In the genomic region with DNA sequence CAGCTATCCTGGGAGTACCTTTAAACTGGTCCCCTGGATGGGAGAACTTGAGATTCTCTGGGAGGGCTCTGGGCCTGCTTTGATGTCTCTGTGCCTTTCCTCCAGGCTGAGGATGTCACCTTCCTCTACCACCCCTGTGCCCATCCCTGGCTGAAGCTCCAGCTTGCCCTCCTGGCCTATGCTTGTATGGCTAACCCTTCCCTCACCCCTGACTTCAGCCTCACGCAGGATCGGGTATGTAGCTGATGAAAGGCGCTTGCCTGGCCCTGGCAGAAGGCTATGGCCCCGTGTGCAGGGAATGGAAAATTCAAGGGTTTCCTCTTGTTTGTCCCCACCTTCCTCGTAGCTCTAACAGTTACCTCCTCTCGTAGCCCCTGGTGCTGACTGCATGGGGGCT, we compare ENCODE assay signal across 29 cellular contexts. TPM values are rescaled to one million over a fixed set of nuclear protein-coding genes. Genes with fewer than 3 reads are reported as not detected.
DNase-seq lines count a peak whose midpoint lies in the region; ATAC-seq and TF ChIP-seq lines count a peak whose summit lies in the region.
"Had no signal": no experiment of that assay in that cellular context is flagged by ENCODE, and none has a peak within 500 bp of the region (broad histone marks: within the 10 kb centered on the region; RNA-seq: fewer than 3 reads in every experiment).

No MANE protein-coding gene starts in this region.

- H3K27ac Mint-ChIP-seq in activated CD4-positive, alpha-beta T cell treated with anti-CD3 and anti-CD28 coated beads, Interleukin-2, amount 10 ng/mL, durations not matched to agents 24 days and 14 days = peak overlapping the region; percentile 45
- H3K27ac Mint-ChIP-seq in activated CD4-positive, alpha-beta T cell treated with anti-CD3 and anti-CD28 coated beads for 36 hours = no peak overlapping the region
- peak overlapping the region; percentile 34 for H3K27ac Mint-ChIP-seq in stimulated activated memory B cell treated with anti-CD40 and anti-IgM and Interleukin-4, amounts not matched to agents 10 μg/mL and 1 μg/mL and 100 μg/mL, for 72 hours
- H3K27ac Mint-ChIP-seq in activated T-helper 1 cell treated with anti-CD3 and anti-CD28 coated beads, Interleukin-12 subunit alpha, Interleukin-12 subunit beta, Interleukin-2, Interleukin-4 antibody, amounts not matched to agents 30 ng/mL and 10 ng/mL and 1 ng/mL, durations not matched to agents 14 hours and 24 hours and 36 hours = no peak overlapping the region
- H3K27ac Mint-ChIP-seq: activated naive CD8-positive, alpha-beta T cell treated with anti-CD3 and anti-CD28 coated beads for 36 hours; stimulated activated naive B cell treated with anti-CD40 and anti-IgM and Interleukin-4, amounts not matched to agents 10 μg/mL and 1 μg/mL and 100 μg/mL, for 72 hours had no signal

- H3K4me3 Mint-ChIP-seq in activated CD4-positive, alpha-beta T cell treated with anti-CD3 and anti-CD28 coated beads, Interleukin-2, amount 10 ng/mL, durations not matched to agents 24 days and 14 days = no peak overlapping the region
- H3K4me3 Mint-ChIP-seq in activated CD4-positive, alpha-beta T cell treated with anti-CD3 and anti-CD28 coated beads for 36 hours = no peak overlapping the region
- no peak overlapping the region for H3K4me3 Mint-ChIP-seq in stimulated activated memory B cell treated with anti-CD40 and anti-IgM and Interleukin-4, amounts not matched to agents 10 μg/mL and 1 μg/mL and 100 μg/mL, for 72 hours
- H3K4me3 Mint-ChIP-seq in activated T-helper 1 cell treated with anti-CD3 and anti-CD28 coated beads, Interleukin-12 subunit alpha, Interleukin-12 subunit beta, Interleukin-2, Interleukin-4 antibody, amounts not matched to agents 30 ng/mL and 10 ng/mL and 1 ng/mL, durations not matched to agents 14 hours and 24 hours and 36 hours = no peak overlapping the region
- H3K4me3 Mint-ChIP-seq: activated naive CD8-positive, alpha-beta T cell treated with anti-CD3 and anti-CD28 coated beads for 36 hours; stimulated activated naive B cell treated with anti-CD40 and anti-IgM and Interleukin-4, amounts not matched to agents 10 μg/mL and 1 μg/mL and 100 μg/mL, for 72 hours had no signal

- TF ChIP-seq CTCF in RWPE1 (conservative IDR thresholded peaks at IDR 0.05; ENCODE audit: low read depth) = no peak

- H3K9me3 Mint-ChIP-seq in activated CD4-positive, alpha-beta T cell treated with anti-CD3 and anti-CD28 coated beads, Interleukin-2, amount 10 ng/mL, durations not matched to agents 24 days and 14 days = no peaks in the 10 kb centered on the region
- no peaks in the 10 kb centered on the region for H3K9me3 Mint-ChIP-seq in activated CD4-positive, alpha-beta T cell treated with anti-CD3 and anti-CD28 coated beads for 36 hours (ENCODE audit: low read depth)
- H3K9me3 Mint-ChIP-seq in stimulated activated memory B cell treated with anti-CD40 and anti-IgM and Interleukin-4, amounts not matched to agents 10 μg/mL and 1 μg/mL and 100 μg/mL, for 72 hours = no peaks in the 10 kb centered on the region
- H3K9me3 Mint-ChIP-seq in activated T-helper 1 cell treated with anti-CD3 and anti-CD28 coated beads, Interleukin-12 subunit alpha, Interleukin-12 subunit beta, Interleukin-2, Interleukin-4 antibody, amounts not matched to agents 30 ng/mL and 10 ng/mL and 1 ng/mL, durations not matched to agents 14 hours and 24 hours and 36 hours = no peaks in the 10 kb centered on the region
- H3K9me3 Mint-ChIP-seq: activated naive CD8-positive, alpha-beta T cell treated with anti-CD3 and anti-CD28 coated beads for 36 hours; CD8-positive, alpha-beta T cell; immature natural killer cell; stimulated activated naive B cell treated with anti-CD40 and anti-IgM and Interleukin-4, amounts not matched to agents 10 μg/mL and 1 μg/mL and 100 μg/mL, for 72 hours had no signal

- intact Hi-C loops in activated CD4-positive, alpha-beta T cell treated with anti-CD3 and anti-CD28 coated beads, Interleukin-2, amount 10 ng/mL, durations not matched to agents 24 days and 14 days (cut with micrococcal nuclease) = no loop called here
- intact Hi-C loops in activated CD4-positive, alpha-beta T cell treated with anti-CD3 and anti-CD28 coated beads for 36 hours (cut with DNase I, micrococcal nuclease) = no loop called here
- intact Hi-C loops in activated T-helper 1 cell treated with anti-CD3 and anti-CD28 coated beads, Interleukin-12 subunit alpha, Interleukin-12 subunit beta, Interleukin-2, Interleukin-4 antibody, amounts not matched to agents 30 ng/mL and 10 ng/mL and 1 ng/mL, durations not matched to agents 14 hours and 24 hours and 36 hours (cut with micrococcal nuclease) = no loop called here

- H3K4me1 Mint-ChIP-seq in activated CD4-positive, alpha-beta T cell treated with anti-CD3 and anti-CD28 coated beads, Interleukin-2, amount 10 ng/mL, durations not matched to agents 24 days and 14 days = peaks cover 13% of the 10 kb centered on the region
- peaks cover 17% of the 10 kb centered on the region for H3K4me1 Mint-ChIP-seq in activated CD4-positive, alpha-beta T cell treated with anti-CD3 and anti-CD28 coated beads for 36 hours
- H3K4me1 Mint-ChIP-seq in stimulated activated memory B cell treated with anti-CD40 and anti-IgM and Interleukin-4, amounts not matched to agents 10 μg/mL and 1 μg/mL and 100 μg/mL, for 72 hours = peaks cover 47% of the 10 kb centered on the region
- peaks cover 5% of the 10 kb centered on the region for H3K4me1 Mint-ChIP-seq in activated T-helper 1 cell treated with anti-CD3 and anti-CD28 coated beads, Interleukin-12 subunit alpha, Interleukin-12 subunit beta, Interleukin-2, Interleukin-4 antibody, amounts not matched to agents 30 ng/mL and 10 ng/mL and 1 ng/mL, durations not matched to agents 14 hours and 24 hours and 36 hours (ENCODE audit: low read depth)

- CTCF ChIA-PET in activated CD4-positive, alpha-beta T cell treated with anti-CD3 and anti-CD28 coated beads for 36 hours (lab: Charles Lee) = interaction anchor here (1.6 to 13.5 kb wide), 5 partner anchors 8 to 201 kb away, joined by 5 to 93 read pairs (median 15); no protein-coding TSS in a partner anchor
- CTCF ChIA-PET in RWPE1 (lab: Yijun Ruan, JAX) = interaction anchor here (0.7 to 1.7 kb wide), 5 partner anchors 20 to 142 kb away, joined by 3 to 6 read pairs (median 4); no protein-coding TSS in a partner anchor

- POLR2A ChIA-PET in activated CD4-positive, alpha-beta T cell treated with anti-CD3 and anti-CD28 coated beads for 36 hours (lab: Charles Lee) = interaction anchor here (1.5 kb wide), 1 partner anchor 278 kb away, joined by 5 read pairs; a partner anchor contains a TSS
- POLR2A ChIA-PET in RWPE1 (lab: Yijun Ruan, JAX; ENCODE audit: low non-redundant PET) = no interaction called here

- H3K27ac ChIP-seq in RWPE1 = peak overlapping the region; percentile 99
- H3K27ac ChIP-seq: 22Rv1, hepatocyte had no signal

- no peak for ATAC-seq in activated CD4-positive, alpha-beta T cell treated with anti-CD3 and anti-CD28 coated beads for 36 hours
- no peak for ATAC-seq in stimulated activated memory B cell treated with anti-CD40 and anti-IgM and Interleukin-4, amounts not matched to agents 10 μg/mL and 1 μg/mL and 100 μg/mL, for 72 hours
- ATAC-seq: CD8-positive, alpha-beta T cell; gastrocnemius medialis; left lobe of liver; PC-3; stimulated activated naive B cell treated with anti-CD40 and anti-IgM and Interleukin-4, amounts not matched to agents 10 μg/mL and 1 μg/mL and 100 μg/mL, for 72 hours had no signal

- H3K27me3 Mint-ChIP-seq in activated CD4-positive, alpha-beta T cell treated with anti-CD3 and anti-CD28 coated beads, Interleukin-2, amount 10 ng/mL, durations not matched to agents 24 days and 14 days = no peaks in the 10 kb centered on the region
- no peaks in the 10 kb centered on the region for H3K27me3 Mint-ChIP-seq in activated CD4-positive, alpha-beta T cell treated with anti-CD3 and anti-CD28 coated beads for 36 hours
- no peaks in the 10 kb centered on the region for H3K27me3 Mint-ChIP-seq in stimulated activated memory B cell treated with anti-CD40 and anti-IgM and Interleukin-4, amounts not matched to agents 10 μg/mL and 1 μg/mL and 100 μg/mL, for 72 hours
- H3K27me3 Mint-ChIP-seq in activated T-helper 1 cell treated with anti-CD3 and anti-CD28 coated beads, Interleukin-12 subunit alpha, Interleukin-12 subunit beta, Interleukin-2, Interleukin-4 antibody, amounts not matched to agents 30 ng/mL and 10 ng/mL and 1 ng/mL, durations not matched to agents 14 hours and 24 hours and 36 hours (ENCODE audit: insufficient read depth) = peaks cover 1% of the 10 kb centered on the region
- H3K27me3 Mint-ChIP-seq: activated naive CD8-positive, alpha-beta T cell treated with anti-CD3 and anti-CD28 coated beads for 36 hours; stimulated activated naive B cell treated with anti-CD40 and anti-IgM and Interleukin-4, amounts not matched to agents 10 μg/mL and 1 μg/mL and 100 μg/mL, for 72 hours had no signal

- H3K36me3 Mint-ChIP-seq in activated CD4-positive, alpha-beta T cell treated with anti-CD3 and anti-CD28 coated beads, Interleukin-2, amount 10 ng/mL, durations not matched to agents 24 days and 14 days (ENCODE audit: low read depth) = peaks cover 37% of the 10 kb centered on the region
- H3K36me3 Mint-ChIP-seq in activated CD4-positive, alpha-beta T cell treated with anti-CD3 and anti-CD28 coated beads for 36 hours (ENCODE audit: low read depth) = peaks cover 15% of the 10 kb centered on the region
- H3K36me3 Mint-ChIP-seq in stimulated activated memory B cell treated with anti-CD40 and anti-IgM and Interleukin-4, amounts not matched to agents 10 μg/mL and 1 μg/mL and 100 μg/mL, for 72 hours = peaks cover 38% of the 10 kb centered on the region
- peaks cover 28% of the 10 kb centered on the region for H3K36me3 Mint-ChIP-seq in activated T-helper 1 cell treated with anti-CD3 and anti-CD28 coated beads, Interleukin-12 subunit alpha, Interleukin-12 subunit beta, Interleukin-2, Interleukin-4 antibody, amounts not matched to agents 30 ng/mL and 10 ng/mL and 1 ng/mL, durations not matched to agents 14 hours and 24 hours and 36 hours (ENCODE audit: low read depth)
- H3K36me3 Mint-ChIP-seq: immature natural killer cell had no signal

- DNase-seq in activated CD4-positive, alpha-beta T cell treated with anti-CD3 and anti-CD28 coated beads, Interleukin-2, amount 10 ng/mL, durations not matched to agents 24 days and 14 days = no peak
- DNase-seq in activated CD4-positive, alpha-beta T cell treated with anti-CD3 and anti-CD28 coated beads for 36 hours = no peak
- DNase-seq in RWPE1 (ENCODE audit: low spot score) (no peak), mesenteric fat pad (ENCODE audit: low spot score) (peak; percentile 57), RKO (ENCODE audit: low spot score) (no peak)
- no peak for DNase-seq in activated T-helper 1 cell treated with anti-CD3 and anti-CD28 coated beads, Interleukin-12 subunit alpha, Interleukin-12 subunit beta, Interleukin-2, Interleukin-4 antibody, amounts not matched to agents 30 ng/mL and 10 ng/mL and 1 ng/mL, durations not matched to agents 14 hours and 24 hours and 36 hours (ENCODE audit: low spot score)
- no peak for DNase-seq in stimulated activated CD4-positive, alpha-beta T cell treated with anti-CD3 and anti-CD28 coated beads, Interleukin-2, amount 100 ng/mL, for 48 hours
- DNase-seq: activated CD4-positive, alpha-beta T cell treated with anti-CD3 and anti-CD28 coated beads, Interleukin-2, amount 50 U/mL, for 4 hours; activated naive CD8-positive, alpha-beta T cell treated with anti-CD3 and anti-CD28 coated beads for 36 hours; caudate nucleus; dermis blood vessel endothelial cell; immature natural killer cell; mesendoderm; NCI-H1105; NCI-H187 treated with DMSO at 0.1 percent for 48 hours; NCI-H2171 treated with DMSO at 0.1 percent for 48 hours; NCI-H524; NK-92 treated with Interleukin-12 subunit alpha and Interleukin-12 subunit beta, amount 100 ng/mL, for 24 hours; PC-3; retina; SHP77 treated with DMSO at 0.1 percent for 48 hours; stimulated activated CD4-positive, alpha-beta T cell treated with anti-CD3 and anti-CD28 coated beads, Interleukin-4, amount 100 ng/mL, for 1 hour; stimulated activated naive B cell treated with anti-CD40 and anti-IgM and Interleukin-4, amounts not matched to agents 10 μg/mL and 1 μg/mL and 100 μg/mL, for 72 hours had no signal

RNA-seq across cellular contexts. Expression of a gene that starts 3.0 kb away (rescaled TPM):
- 69.7 and 77.9 TPM in 2 replicates for total RNA-seq in activated CD4-positive, alpha-beta T cell treated with anti-CD3 and anti-CD28 coated beads, Interleukin-2, amount 10 ng/mL, durations not matched to agents 24 days and 14 days
- total RNA-seq in activated CD4-positive, alpha-beta T cell treated with anti-CD3 and anti-CD28 coated beads for 36 hours = 10 to 100 TPM; 37.7 to 41.5 TPM
- total RNA-seq in mesenteric fat pad = 75.2 TPM
- total RNA-seq in activated T-helper 1 cell treated with anti-CD3 and anti-CD28 coated beads, Interleukin-12 subunit alpha, Interleukin-12 subunit beta, Interleukin-2, Interleukin-4 antibody, amounts not matched to agents 30 ng/mL and 10 ng/mL and 1 ng/mL, durations not matched to agents 14 hours and 24 hours and 36 hours = 67.4 and 71.8 TPM in 2 replicates

RNA-seq across cellular contexts. Expression of a gene that starts 4.6 kb away (rescaled TPM):
- 20.0 and 20.1 TPM in 2 replicates for total RNA-seq in activated CD4-positive, alpha-beta T cell treated with anti-CD3 and anti-CD28 coated beads, Interleukin-2, amount 10 ng/mL, durations not matched to agents 24 days and 14 days
- total RNA-seq in activated CD4-positive, alpha-beta T cell treated with anti-CD3 and anti-CD28 coated beads for 36 hours = 1 to 10 TPM; 7.2 to 8.6 TPM
- total RNA-seq in mesenteric fat pad = 38.3 TPM
- 18.5 and 19.5 TPM in 2 replicates for total RNA-seq in activated T-helper 1 cell treated with anti-CD3 and anti-CD28 coated beads, Interleukin-12 subunit alpha, Interleukin-12 subunit beta, Interleukin-2, Interleukin-4 antibody, amounts not matched to agents 30 ng/mL and 10 ng/mL and 1 ng/mL, durations not matched to agents 14 hours and 24 hours and 36 hours

RNA-seq across cellular contexts. Expression of a gene that starts 18.0 kb away (rescaled TPM):
- total RNA-seq in activated CD4-positive, alpha-beta T cell treated with anti-CD3 and anti-CD28 coated beads, Interleukin-2, amount 10 ng/mL, durations not matched to agents 24 days and 14 days = 91.3 and 91.4 TPM in 2 replicates
- 10 to 100 TPM; 60.5 to 74.1 TPM for total RNA-seq in activated CD4-positive, alpha-beta T cell treated with anti-CD3 and anti-CD28 coated beads for 36 hours
- total RNA-seq in mesenteric fat pad = 47.7 TPM
- 81.0 and 87.5 TPM in 2 replicates for total RNA-seq in activated T-helper 1 cell treated with anti-CD3 and anti-CD28 coated beads, Interleukin-12 subunit alpha, Interleukin-12 subunit beta, Interleukin-2, Interleukin-4 antibody, amounts not matched to agents 30 ng/mL and 10 ng/mL and 1 ng/mL, durations not matched to agents 14 hours and 24 hours and 36 hours

RNA-seq across cellular contexts. Expression of a gene that starts 21.4 kb away (rescaled TPM):
- 43.1 and 49.8 TPM in 2 replicates for total RNA-seq in activated CD4-positive, alpha-beta T cell treated with anti-CD3 and anti-CD28 coated beads, Interleukin-2, amount 10 ng/mL, durations not matched to agents 24 days and 14 days
- total RNA-seq in activated CD4-positive, alpha-beta T cell treated with anti-CD3 and anti-CD28 coated beads for 36 hours = 10 to 100 TPM; 17.3 to 20.2 TPM
- total RNA-seq in mesenteric fat pad = 11.5 TPM
- total RNA-seq in activated T-helper 1 cell treated with anti-CD3 and anti-CD28 coated beads, Interleukin-12 subunit alpha, Interleukin-12 subunit beta, Interleukin-2, Interleukin-4 antibody, amounts not matched to agents 30 ng/mL and 10 ng/mL and 1 ng/mL, durations not matched to agents 14 hours and 24 hours and 36 hours = 45.8 and 46.2 TPM in 2 replicates

RNA-seq across cellular contexts. Expression of a gene that starts 51.2 kb away (rescaled TPM):
- total RNA-seq in activated CD4-positive, alpha-beta T cell treated with anti-CD3 and anti-CD28 coated beads, Interleukin-2, amount 10 ng/mL, durations not matched to agents 24 days and 14 days = 5.6 and 6.4 TPM in 2 replicates
- total RNA-seq in activated CD4-positive, alpha-beta T cell treated with anti-CD3 and anti-CD28 coated beads for 36 hours = 10 to 100 TPM; 13.9 to 14.2 TPM
- total RNA-seq in mesenteric fat pad = 7.1 TPM
- total RNA-seq in activated T-helper 1 cell treated with anti-CD3 and anti-CD28 coated beads, Interleukin-12 subunit alpha, Interleukin-12 subunit beta, Interleukin-2, Interleukin-4 antibody, amounts not matched to agents 30 ng/mL and 10 ng/mL and 1 ng/mL, durations not matched to agents 14 hours and 24 hours and 36 hours = 5.1 and 6.4 TPM in 2 replicates

Comparison
In these comparisons a context has a peak if more than half of its experiments do, and no peak if none do; other contexts are left out.
1. H3K27ac Mint-ChIP-seq: peak in activated CD4-positive, alpha-beta T cell treated with anti-CD3 and anti-CD28 coated beads, Interleukin-2, amount 10 ng/mL, durations not matched to agents 24 days and 14 days (single experiment) and stimulated activated memory B cell treated with anti-CD40 and anti-IgM and Interleukin-4, amounts not matched to agents 10 μg/mL and 1 μg/mL and 100 μg/mL, for 72 hours (single experiment); none in activated CD4-positive, alpha-beta T cell treated with anti-CD3 and anti-CD28 coated beads for 36 hours (single experiment) and activated T-helper 1 cell treated with anti-CD3 and anti-CD28 coated beads, Interleukin-12 subunit alpha, Interleukin-12 subunit beta, Interleukin-2, Interleukin-4 antibody, amounts not matched to agents 30 ng/mL and 10 ng/mL and 1 ng/mL, durations not matched to agents 14 hours and 24 hours and 36 hours (single experiment).